Comparison of ENCODE assay signal across 26 cellular contexts in genomic region chr21:30430170-30430655, GRCh38. TPM values are rescaled to one million over a fixed set of nuclear protein-coding genes. Genes with fewer than 3 reads are reported as not detected.
DNase-seq lines count a peak whose midpoint lies in the region; ATAC-seq, FAIRE-seq and TF ChIP-seq lines count a peak whose summit lies in the region.
"Had no signal": no experiment of that assay in that cellular context is flagged by ENCODE, and none has a peak within 500 bp of the region (broad histone marks: within the 10 kb centered on the region; RNA-seq: fewer than 3 reads in every experiment).

KRTAP13-4 (plus strand) TSS chr21:30430220; CDS start chr21:30430276, 56 bp downstream.

- CTCF ChIA-PET in WTC11 (lab: Charles Lee): interaction anchor here (1.3 kb wide), 1 partner anchor 85 kb away, joined by 4 read pairs; no protein-coding TSS in a partner anchor

- DNase-seq in WTC11 (ENCODE audit: low spot score) (peak; percentile 10), kidney (peak; percentile 43), neuronal stem cell (ENCODE audit: low spot score) (no peak), T-helper 9 cell (no peak)
- DNase-seq: 8988T; ACHN; AML-193; BE2C; Calu3; CD4-positive, alpha-beta memory T cell; COR-L47; DMS53; DMS79 treated with DMSO at 0.1 percent for 48 hours; GF-D8; GOT3; H7; HCEC 1CT had no signal

- no peaks in the 10 kb centered on the region for H3K27me3 ChIP-seq in neuronal stem cell (ENCODE audit: control insufficient read depth in 3 of 3, insufficient read depth in 3 of 3, low read depth in 1 of 3, low read length in 3 of 3)
- H3K27me3 ChIP-seq: BE2C; BLaER1 treated with 17β-estradiol and CSF1 and Interleukin-3, amounts not matched to agents 10 nM and 100 nM had no signal

- no peak within 1 kb of the TSS for H3K27ac Mint-ChIP-seq in WTC11
- H3K27ac Mint-ChIP-seq: CD14-positive monocyte; CD4-positive, alpha-beta memory T cell had no signal

- H3K9me3 ChIP-seq in kidney (ENCODE audit: control insufficient read depth in 1 of 2, low read length in 2 of 2) (no peaks in the 10 kb centered on the region), neuronal stem cell (replicated peaks in 1 of 2; ENCODE audit: control insufficient read depth in 2 of 2, insufficient read depth in 1 of 2, low read depth in 1 of 2, low read length in 2 of 2) (peaks cover 0 to 3% of the 10 kb centered on the region in 2 donors)
- H3K9me3 ChIP-seq: A549; BE2C; BLaER1 treated with 17β-estradiol and CSF1 and Interleukin-3, amounts not matched to agents 10 nM and 100 nM had no signal

- H3K27ac ChIP-seq in kidney (ENCODE audit: low read depth in 2 of 2, low read length in 2 of 2) (no peak within 1 kb of the TSS), neuronal stem cell (replicated peaks; ENCODE audit: low read length) (no peak within 1 kb of the TSS)
- H3K27ac ChIP-seq: A549; BLaER1 treated with 17β-estradiol and CSF1 and Interleukin-3, amounts not matched to agents 10 nM and 100 nM had no signal

- no CpG with 5 or more reads among the region's 9 CpGs for WGBS in neuronal stem cell (ENCODE audit: extremely low coverage in 2 of 2, insufficient read length in 2 of 2, insufficient replicate concordance in 1 of 2), 2 donors

- H3K4me1 Mint-ChIP-seq in WTC11: peaks cover 38% of the 10 kb centered on the region
- H3K4me1 Mint-ChIP-seq: CD14-positive monocyte; CD4-positive, alpha-beta memory T cell had no signal

- H3K14ac ChIP-seq in neuronal stem cell (ENCODE audit: low read length): no peak within 1 kb of the TSS

- H2AK5ac ChIP-seq in neuronal stem cell (ENCODE audit: low read depth, low read length): peak within 1 kb of the TSS; percentile 32

- H3K9me3 Mint-ChIP-seq in WTC11: no peaks in the 10 kb centered on the region

- H4K8ac ChIP-seq in neuronal stem cell (ENCODE audit: low read depth, low read length): no peak within 1 kb of the TSS

- ATAC-seq in WTC11 (no peak), HG02938 (IDR thresholded peaks at IDR 0.05; ENCODE audit: unreplicated experiment) (no peak), HG03025 (IDR thresholded peaks at IDR 0.05; ENCODE audit: low FRiP score, unreplicated experiment) (no peak)
- ATAC-seq: A549 had no signal

- no peak within 1 kb of the TSS for H3K23ac ChIP-seq in neuronal stem cell (ENCODE audit: low read depth, low read length, poor library complexity)

- no peak within 1 kb of the TSS for H3K4ac ChIP-seq in neuronal stem cell (ENCODE audit: low read length)

- H3K27me3 Mint-ChIP-seq in WTC11 (ENCODE audit: low read depth): no peaks in the 10 kb centered on the region

- FAIRE-seq in kidney (lab: Jason Lieb, UNC): no peak
- FAIRE-seq: A549, GM12891, GM18507 had no signal

- no peak within 1 kb of the TSS for H2BK5ac ChIP-seq in neuronal stem cell (ENCODE audit: low read length)

- H2BK15ac ChIP-seq in neuronal stem cell (ENCODE audit: low read length): no peak within 1 kb of the TSS

- no peak within 1 kb of the TSS for H3K4me3 Mint-ChIP-seq in WTC11
- H3K4me3 Mint-ChIP-seq: CD14-positive monocyte had no signal

- H3K4me1 ChIP-seq in kidney (ENCODE audit: control insufficient read depth in 1 of 2, insufficient read depth in 1 of 2, low read depth in 1 of 2, low read length in 2 of 2): no peaks in the 10 kb centered on the region
- peaks cover 0 to 3% of the 10 kb centered on the region in 2 donors for H3K4me1 ChIP-seq in neuronal stem cell (ENCODE audit: control insufficient read depth in 2 of 2, insufficient read depth in 1 of 2, low read depth in 1 of 2, low read length in 2 of 2)
- H3K4me1 ChIP-seq: A549; BE2C; BLaER1 treated with 17β-estradiol and CSF1 and Interleukin-3, amounts not matched to agents 10 nM and 100 nM had no signal

- POLR2A ChIA-PET in WTC11 (lab: Charles Lee): no interaction called here

- no peak within 1 kb of the TSS for H2AFZ ChIP-seq in neuronal stem cell (ENCODE audit: low read length)

- H2BK120ac ChIP-seq in neuronal stem cell (ENCODE audit: low read depth, low read length): no peak within 1 kb of the TSS

- H3K36me3 Mint-ChIP-seq in WTC11: no peaks in the 10 kb centered on the region
- H3K36me3 Mint-ChIP-seq: CD14-positive monocyte; CD4-positive, alpha-beta memory T cell had no signal

- H3K36me3 ChIP-seq in kidney (ENCODE audit: control insufficient read depth in 1 of 2, insufficient read depth in 2 of 2, low read length in 2 of 2): no peaks in the 10 kb centered on the region
- H3K36me3 ChIP-seq in neuronal stem cell (replicated peaks in 1 of 2; ENCODE audit: control insufficient read depth in 2 of 2, insufficient read depth in 2 of 2, low read length in 2 of 2): no peaks in the 10 kb centered on the region
- H3K36me3 ChIP-seq: BE2C; BLaER1 treated with 17β-estradiol and CSF1 and Interleukin-3, amounts not matched to agents 10 nM and 100 nM had no signal

- H3K9ac ChIP-seq in kidney (ENCODE audit: low read length in 2 of 2) (no peak within 1 kb of the TSS), neuronal stem cell (ENCODE audit: low read depth, low read length, poor library complexity) (no peak within 1 kb of the TSS)
- H3K9ac ChIP-seq: BLaER1 treated with 17β-estradiol and CSF1 and Interleukin-3, amounts not matched to agents 10 nM and 100 nM had no signal

- intact Hi-C loops in kidney (cut with DNase I): no loop called here

- H3K4me3 ChIP-seq in kidney (ENCODE audit: low read length in 2 of 2) (no peak within 1 kb of the TSS), neuronal stem cell (ENCODE audit: low read length in 2 of 2) (no peak within 1 kb of the TSS)
- H3K4me3 ChIP-seq: A549; BLaER1 treated with 17β-estradiol and CSF1 and Interleukin-3, amounts not matched to agents 10 nM and 100 nM had no signal

- H2BK12ac ChIP-seq in neuronal stem cell (ENCODE audit: low read length): no peak within 1 kb of the TSS

- no peak within 1 kb of the TSS for H3K18ac ChIP-seq in neuronal stem cell (ENCODE audit: low read length)

- no peaks in the 10 kb centered on the region for H3K79me1 ChIP-seq in neuronal stem cell (ENCODE audit: low read depth, low read length)

- TF ChIP-seq CTCF in WTC11 (IDR thresholded peaks at IDR 0.05) (no peak), kidney (IDR thresholded peaks at IDR 0.05; ENCODE audit: borderline replicate concordance, extremely low read depth, insufficient read depth) (no peak)

- no peak within 1 kb of the TSS for H4K91ac ChIP-seq in neuronal stem cell (ENCODE audit: low read depth, low read length, poor library complexity)

- H3K4me2 ChIP-seq in neuronal stem cell (ENCODE audit: insufficient read depth, low read length, poor library complexity, severe bottlenecking): no peak within 1 kb of the TSS
- H3K4me2 ChIP-seq: A549; BLaER1 treated with 17β-estradiol and CSF1 and Interleukin-3, amounts not matched to agents 10 nM and 100 nM had no signal

TF ChIP-seq in WTC11, 78 proteins besides CTCF, POLR2A, EP300 and RAD21 (continues in another document):
- no peak for TF ChIP-seq TEAD1 (CRISPR knock-in tag; IDR thresholded peaks at IDR 0.05)
- no peak for TF ChIP-seq ARID4B (CRISPR knock-in tag; IDR thresholded peaks at IDR 0.05; ENCODE audit: borderline replicate concordance)

RNA-seq across cellular contexts. Expression of gene KRTAP13-4, which starts in this region (rescaled TPM):
- total RNA-seq in WTC11 (2021): 0.32 TPM in 1 of 3 replicates, not detected in the others
- not detected for total RNA-seq in kidney
- polyA plus RNA-seq in kidney (ENCODE audit: insufficient read depth, low read depth, low replicate concordance): not detected
- polyA plus RNA-seq in neuronal stem cell (2013, experiment 1 of 2): 0.20 TPM
- 0.22 TPM for polyA plus RNA-seq in neuronal stem cell (2013, experiment 2 of 2)
- total RNA-seq: Calu3; CD4-positive, alpha-beta memory T cell; Daoy; G401; H7 had no signal
- polyA plus RNA-seq: A549; CD14-positive monocyte; CD4-positive, alpha-beta memory T cell had no signal

Comparison
In these comparisons a context has a peak if more than half of its experiments do, and no peak if none do; other contexts are left out.
1. Peak in DNase-seq in WTC11; RNA of the gene not detected or under 1 TPM.
2. Peak in DNase-seq in kidney; RNA of the gene not detected or under 1 TPM.